In the genomic region with DNA sequence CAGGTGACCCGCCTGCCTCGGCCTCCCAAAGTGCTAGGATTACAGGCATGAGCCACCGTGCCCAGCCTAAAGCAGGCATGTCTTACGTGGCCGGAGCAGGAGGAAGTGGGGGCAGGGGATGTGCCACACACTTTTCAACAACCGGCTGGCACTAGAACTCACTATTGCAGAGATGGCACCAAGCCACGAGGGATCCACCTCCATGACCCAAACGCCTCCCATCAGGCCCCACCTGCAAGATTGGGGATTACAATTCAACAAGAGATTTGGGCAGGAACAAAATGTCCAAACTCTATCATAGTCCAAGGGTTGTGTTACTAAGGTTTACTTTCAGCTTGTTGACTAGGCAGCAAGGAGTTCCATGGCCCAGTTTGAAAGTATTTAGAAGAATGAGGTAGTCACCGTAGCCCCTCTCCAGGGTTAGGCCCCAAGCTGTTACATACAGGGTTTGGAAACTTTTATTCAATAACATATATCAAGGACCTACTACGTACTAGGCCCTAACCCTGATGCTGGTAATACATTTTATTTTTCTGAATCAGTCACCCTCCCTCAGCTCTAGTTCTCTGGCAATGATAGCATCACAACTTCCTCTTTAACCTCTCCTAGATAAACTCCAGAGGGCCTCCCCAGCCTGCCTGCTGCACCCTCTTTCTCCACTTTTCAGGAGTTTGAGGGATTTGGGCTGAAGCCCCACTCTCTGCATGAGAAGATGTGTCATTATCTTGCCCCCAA, we compare ENCODE assay signal across 1 cellular context.
TF ChIP-seq lines count a peak whose summit lies in the region.

No MANE protein-coding gene starts in this region.

TF ChIP-seq in liver, 16 proteins besides CTCF, POLR2A, EP300 and RAD21 (continued from another document):
- TF ChIP-seq, protein P1, sequence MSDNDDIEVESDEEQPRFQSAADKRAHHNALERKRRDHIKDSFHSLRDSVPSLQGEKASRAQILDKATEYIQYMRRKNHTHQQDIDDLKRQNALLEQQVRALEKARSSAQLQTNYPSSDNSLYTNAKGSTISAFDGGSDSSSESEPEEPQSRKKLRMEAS (IDR thresholded peaks at IDR 0.05): peak; percentile 84
- TF ChIP-seq TAF1 (conservative IDR thresholded peaks at IDR 0.05) (peak; percentile 56), NR2F2 (IDR thresholded peaks at IDR 0.05) (no peak), ZBTB33 (IDR thresholded peaks at IDR 0.05) (peak; percentile 85), ATF3 (IDR thresholded peaks at IDR 0.05) (peak; percentile 72), FOXA2 (IDR thresholded peaks at IDR 0.05) (peak; percentile 72)
